In the genomic region with DNA sequence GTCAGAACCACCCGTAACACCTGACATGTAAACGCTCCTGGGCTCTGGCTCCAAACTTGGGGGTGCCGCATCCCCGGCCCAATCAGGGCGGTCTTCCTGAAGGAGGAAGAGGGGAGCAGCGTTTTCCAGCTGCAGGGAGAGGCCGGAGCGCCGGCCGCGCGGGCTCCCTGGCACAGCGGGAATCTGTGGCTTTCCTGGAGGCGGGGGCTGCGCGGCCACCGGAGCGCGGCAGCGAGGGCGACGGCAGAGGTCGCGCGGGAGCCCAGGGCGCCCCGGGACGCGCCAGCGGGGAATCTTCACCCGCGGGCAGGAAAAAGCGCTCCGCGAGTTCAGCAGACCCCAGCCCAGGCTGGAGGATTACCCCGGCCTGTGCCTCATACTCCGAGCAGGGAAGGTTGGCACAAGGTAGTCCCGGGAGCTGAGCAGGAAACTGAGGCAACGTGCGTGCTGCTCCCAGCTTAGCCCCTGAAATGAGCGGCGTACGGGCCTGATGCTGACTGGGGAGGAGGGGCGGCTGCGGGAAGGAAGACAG, we compare ENCODE assay signal across 7 cellular contexts. TPM values are rescaled to one million over a fixed set of nuclear protein-coding genes. Genes with fewer than 3 reads are reported as not detected.
DNase-seq lines count a peak whose midpoint lies in the region; ATAC-seq, FAIRE-seq and TF ChIP-seq lines count a peak whose summit lies in the region.
"Had no signal": no experiment of that assay in that cellular context is flagged by ENCODE, and none has a peak within 500 bp of the region (broad histone marks: within the 10 kb centered on the region; RNA-seq: fewer than 3 reads in every experiment).

No MANE protein-coding gene starts in this region.

- ATAC-seq in GM19043 (IDR thresholded peaks at IDR 0.05; ENCODE audit: low read depth, unreplicated experiment), result peak; percentile 1
- ATAC-seq in HG03439 (IDR thresholded peaks at IDR 0.05; ENCODE audit: unreplicated experiment), result peak; percentile 20
- peak; percentile 18 to 45 (median 31) for ATAC-seq in pancreas

- no peaks in the 10 kb centered on the region for H3K9me3 ChIP-seq in pancreas

- peak overlapping the region; percentile 2 to 73 (median 54) for H3K27ac ChIP-seq in pancreas

- H3K4me1 ChIP-seq in pancreas, result peaks cover 9 to 17% (median 14%) of the 10 kb centered on the region in 3 donors

- WGBS in pancreas, 2 donors, result 1% methylated on average over 42 to 45 of the region's 45 CpGs

- peaks cover 0 to 4% (median 0%) of the 10 kb centered on the region in 3 donors for H3K36me3 ChIP-seq in pancreas

- H3K27me3 ChIP-seq in pancreas, result peaks cover 0 to 2% (median 0%) of the 10 kb centered on the region in 4 donors

- intact Hi-C loops in pancreas (cut with DNase I), result no loop called here

- H3K27ac Mint-ChIP-seq in chondrocyte (ENCODE audit: unreplicated experiment), result no peak overlapping the region

- no peaks in the 10 kb centered on the region for H3K9me3 Mint-ChIP-seq in chondrocyte (ENCODE audit: low read depth)

- TF ChIP-seq CTCF in chondrocyte (IDR thresholded peaks at IDR 0.05) (no peak), pancreas (IDR thresholded peaks at IDR 0.05) (no peak)

- peaks cover 29% of the 10 kb centered on the region for H3K4me1 Mint-ChIP-seq in chondrocyte (ENCODE audit: low read depth)

- H3K36me3 Mint-ChIP-seq in chondrocyte (ENCODE audit: low read depth), result peaks cover 11% of the 10 kb centered on the region

- DNase-seq in chondrocyte (ENCODE audit: low spot score), result no peak
- peak in 3 of 6 donors; percentile 13 to 63 (median 28) for DNase-seq in pancreas
- no peak for DNase-seq in activated effector memory CD4-positive, alpha-beta T cell treated with anti-CD3 and anti-CD28 coated beads, Interleukin-2, amount 50 U/mL, for 16 hours
- no peak for DNase-seq in central memory CD4-positive, alpha-beta T cell

- H3K27me3 Mint-ChIP-seq in chondrocyte (ENCODE audit: low read depth), result peaks cover 9% of the 10 kb centered on the region

- peak overlapping the region; percentile 14 to 61 (median 36) for H3K4me3 ChIP-seq in pancreas

- no peak for FAIRE-seq in pancreas (lab: Jason Lieb, UNC)
- FAIRE-seq: endometrium had no signal

- H3K4me3 Mint-ChIP-seq in chondrocyte (ENCODE audit: unreplicated experiment), result peak overlapping the region; percentile 88

RNA-seq across cellular contexts. Expression of gene ESAM, which starts 0.6 kb away (rescaled TPM):
- total RNA-seq in chondrocyte (1.7 to 2.6 TPM (median 2.0 TPM) in 3 replicates), pancreas (1 to 10 TPM; 5.0 to 10.0 (median 6.5) TPM)
- polyA plus RNA-seq in pancreas, result 10 to 100 TPM in 1 of 2 donors, 1 to 10 TPM in 1; 9.4 to 27.1 TPM

RNA-seq across cellular contexts. Expression of gene VSIG2, which starts 10.6 kb away (rescaled TPM):
- not detected in 3 replicates for total RNA-seq in chondrocyte
- total RNA-seq in pancreas, result 1 to 10 TPM in 3 of 6 donors, under 1 TPM in 3; 0.18 to 2.1 (median 1.0) TPM
- 1 to 10 TPM; 1.1 to 4.5 TPM for polyA plus RNA-seq in pancreas

RNA-seq across cellular contexts. Expression of gene NRGN, which starts 22.9 kb away (rescaled TPM):
- total RNA-seq in chondrocyte, result 1.6 to 2.4 TPM (median 1.8 TPM) in 3 replicates
- total RNA-seq in pancreas, result 1 to 10 TPM in 3 of 6 donors, under 1 TPM in 2, not detected in 1; 0.24 to 1.9 (median 1.2) TPM
- polyA plus RNA-seq in pancreas, result 1 to 10 TPM; 2.7 to 3.7 TPM

RNA-seq across cellular contexts. Expression of gene MSANTD2, which starts 37.5 kb away (rescaled TPM):
- total RNA-seq in chondrocyte (10.4 to 12.5 TPM (median 10.6 TPM) in 3 replicates), pancreas (10 to 100 TPM in 1 of 6 donors, 1 to 10 TPM in 5; 4.6 to 11.0 (median 5.9) TPM)
- 10 to 100 TPM; 11.7 to 23.3 TPM for polyA plus RNA-seq in pancreas
